ENCODE assay signal across 17 cellular contexts in genomic region chr17:41325611-41326010, GRCh38. TPM values are rescaled to one million over a fixed set of nuclear protein-coding genes. Genes with fewer than 3 reads are reported as not detected.
A peak's percentile ranks its signal among the peaks of the same experiment; 100 is the strongest.
DNase-seq lines count a peak whose midpoint lies in the region; ATAC-seq and TF ChIP-seq lines count a peak whose summit lies in the region.
"Had no signal": no experiment of that assay in that cellular context is flagged by ENCODE, and none has a peak within 500 bp of the region (broad histone marks: within the 10 kb centered on the region; RNA-seq: fewer than 3 reads in every experiment).

No MANE protein-coding gene starts in this region.

- H3K27me3 ChIP-seq in CD4-positive, alpha-beta T cell (ENCODE audit: control insufficient read depth, insufficient read depth, low read length) = no peaks in the 10 kb centered on the region
- H3K27me3 ChIP-seq in IMR-90 (ENCODE audit: control insufficient read depth, insufficient read depth, low read length) = no peaks in the 10 kb centered on the region
- no peaks in the 10 kb centered on the region for H3K27me3 ChIP-seq in effector memory CD4-positive, alpha-beta T cell (replicated peaks; ENCODE audit: control insufficient read depth, insufficient read depth, low read length, poor library complexity, severe bottlenecking)
- H3K27me3 ChIP-seq: BE2C had no signal

- peak overlapping the region; percentile 42; the same call in 1 of the 2 replicates for H2BK20ac ChIP-seq in IMR-90 (ENCODE audit: low read depth, low read length)

- no peak overlapping the region for H3K23ac ChIP-seq in IMR-90 (ENCODE audit: low read depth, low read length)

- BruUV-seq in IMR-90 (replicated peaks; lab: Mats Ljungman, UMichigan) (no TSS peak), MCF 10A (replicated peaks; lab: Mats Ljungman, UMichigan) (no TSS peak)

- in situ Hi-C loops in IMR-90 (cut with MboI; ENCODE audit: low sequenced_read_pairs) = no loop called here

- H3K9me1 ChIP-seq in IMR-90 (ENCODE audit: insufficient read depth, low read length) = peaks cover 3% of the 10 kb centered on the region; the same call in 1 of the 2 replicates

- peaks cover 67% of the 10 kb centered on the region for H3K4me1 Mint-ChIP-seq in CD4-positive, alpha-beta T cell (ENCODE audit: low read depth)
- H3K4me1 Mint-ChIP-seq in stimulated activated effector memory CD8-positive, alpha-beta T cell treated with anti-CD3 and anti-CD28 coated beads, Interleukin-12 subunit alpha, Interleukin-12 subunit beta, amount 100 ng/mL, for 72 hours = peaks cover 48% of the 10 kb centered on the region
- H3K4me1 Mint-ChIP-seq in MCF 10A (ENCODE audit: insufficient read depth, unreplicated experiment) = no peaks in the 10 kb centered on the region
- H3K4me1 Mint-ChIP-seq: GM23338 had no signal

- no peak overlapping the region; a peak in 1 of 4 replicates for H4K8ac ChIP-seq in IMR-90 (ENCODE audit: low read depth in 2 of 2, low read length in 2 of 2)

- no peak overlapping the region for H3K27ac ChIP-seq in CD4-positive, alpha-beta T cell (ENCODE audit: low read depth, low read length)
- H3K27ac ChIP-seq in IMR-90 (ENCODE audit: insufficient read depth, low read length) = no peak overlapping the region
- H3K27ac ChIP-seq in effector memory CD4-positive, alpha-beta T cell (ENCODE audit: insufficient read depth, low read length, poor library complexity, severe bottlenecking) = no peak overlapping the region
- H3K27ac ChIP-seq: C4-2B had no signal

- peak overlapping the region; percentile 64; the same call in 1 of the 2 replicates for H4K91ac ChIP-seq in IMR-90 (ENCODE audit: insufficient read depth, low read depth, low read length)

- 0 out of 3 replicates have a peak overlapping the region, but pooled peaks have one; percentile 56 for H2BK15ac ChIP-seq in IMR-90 (ENCODE audit: low read depth, low read length)

- no peak overlapping the region for H3K14ac ChIP-seq in IMR-90 (replicated peaks; ENCODE audit: low read depth, low read length)

- TF ChIP-seq RAD21 in IMR-90 (IDR thresholded peaks at IDR 0.05; ENCODE audit: low read length) = no peak

- WGBS in IMR-90 (ENCODE audit: extremely low coverage in 2 of 2, insufficient read length in 1 of 2), 2 experiments = no CpG with 5 or more reads among the region's 6 CpGs

- H3K4me3 Mint-ChIP-seq in CD4-positive, alpha-beta T cell = no peak overlapping the region
- H3K4me3 Mint-ChIP-seq in stimulated activated effector memory CD8-positive, alpha-beta T cell treated with anti-CD3 and anti-CD28 coated beads, Interleukin-12 subunit alpha, Interleukin-12 subunit beta, amount 100 ng/mL, for 72 hours = no peak overlapping the region
- H3K4me3 Mint-ChIP-seq in MCF 10A (ENCODE audit: unreplicated experiment) = no peak overlapping the region
- H3K4me3 Mint-ChIP-seq: GM23338 had no signal

- H2BK5ac ChIP-seq in IMR-90 (ENCODE audit: low read depth, low read length, poor library complexity, severe bottlenecking) = no peak overlapping the region

- 0 out of 2 replicates have a peak overlapping the region, but pooled peaks have one; percentile 16 for H3K4ac ChIP-seq in IMR-90 (ENCODE audit: low read depth, low read length)

- H4K5ac ChIP-seq in IMR-90 (ENCODE audit: low read depth, low read length) = no peak overlapping the region

- no peak overlapping the region for H3K9ac ChIP-seq in IMR-90 (ENCODE audit: low read depth, low read length)

- H3K9me3 ChIP-seq in CD4-positive, alpha-beta T cell (ENCODE audit: control insufficient read depth, low read length) = no peaks in the 10 kb centered on the region
- H3K9me3 ChIP-seq in IMR-90 (ENCODE audit: control insufficient read depth, insufficient read depth, low read length) = peaks cover 3% of the 10 kb centered on the region; the same call in 1 of the 2 replicates
- H3K9me3 ChIP-seq in effector memory CD4-positive, alpha-beta T cell (ENCODE audit: control insufficient read depth, low read length) = no peaks in the 10 kb centered on the region
- H3K9me3 ChIP-seq: BE2C had no signal

- ATAC-seq in CD4-positive, alpha-beta T cell (ENCODE audit: poor library complexity) = no peak
- ATAC-seq in IMR-90 (ENCODE audit: low read depth) = no peak
- no peak for ATAC-seq in stimulated activated effector memory CD8-positive, alpha-beta T cell treated with anti-CD3 and anti-CD28 coated beads, Interleukin-12 subunit alpha, Interleukin-12 subunit beta, amount 100 ng/mL, for 72 hours
- ATAC-seq in HG03196 (IDR thresholded peaks at IDR 0.05; ENCODE audit: unreplicated experiment) = no peak
- ATAC-seq: GM23338, HepG2 had no signal

- no peak for TF ChIP-seq POLR2A in IMR-90 (IDR thresholded peaks at IDR 0.05; ENCODE audit: low read depth, low read length)

- dilution Hi-C loops in IMR-90 (cut with HindIII; ENCODE audit: low sequenced_read_pairs, unreplicated experiment) = no loop called here

- H2AK5ac ChIP-seq in IMR-90 (ENCODE audit: low read depth, low read length) = no peak overlapping the region; the same call in none of the 2 replicates

- no peaks in the 10 kb centered on the region for H3K79me1 ChIP-seq in IMR-90 (ENCODE audit: low read depth in 1 of 2, low read length in 2 of 2)

- H3K56ac ChIP-seq in IMR-90 (ENCODE audit: extremely low read depth, insufficient read depth, low read length) = no peak overlapping the region

- CTCF ChIA-PET in CD4-positive, alpha-beta T cell (lab: Charles Lee) = no interaction called here
- CTCF ChIA-PET in IMR-90 (lab: Yijun Ruan, JAX) (no interaction called here), MCF 10A (lab: Yijun Ruan, JAX) (interaction anchor here (1.7 kb wide), 1 partner anchor 223 kb away, joined by 6 read pairs; no protein-coding TSS in a partner anchor)

- peaks cover 2% of the 10 kb centered on the region for H3K4me1 ChIP-seq in IMR-90 (ENCODE audit: control insufficient read depth, insufficient read depth, low read length)
- peaks cover 46% of the 10 kb centered on the region for H3K4me1 ChIP-seq in effector memory CD4-positive, alpha-beta T cell (ENCODE audit: control insufficient read depth, insufficient read depth, low read length, poor library complexity, severe bottlenecking)
- H3K4me1 ChIP-seq: BE2C had no signal

- DNase-seq in CD4-positive, alpha-beta T cell = no peak
- no peak for DNase-seq in IMR-90
- DNase-seq in ecto neural progenitor cell (ENCODE audit: low spot score) = peak; percentile 28
- DNase-seq in stimulated activated effector memory CD8-positive, alpha-beta T cell treated with anti-CD3 and anti-CD28 coated beads, Interleukin-12 subunit alpha, Interleukin-12 subunit beta, amount 100 ng/mL, for 72 hours (ENCODE audit: low spot score in 2 of 2) = no peak
- DNase-seq in effector memory CD4-positive, alpha-beta T cell = no peak
- no peak for DNase-seq in MCF 10A (ENCODE audit: unreplicated experiment)
- DNase-seq: ACHN; BE2C; Calu3; CD4-positive, alpha-beta memory T cell; DMS79 treated with DMSO at 0.1 percent for 48 hours; GF-D8; HCEC 1CT had no signal

- no peak for TF ChIP-seq CTCF in CD4-positive, alpha-beta T cell (IDR thresholded peaks at IDR 0.05)
- TF ChIP-seq CTCF in IMR-90 (conservative IDR thresholded peaks at IDR 0.05; ENCODE audit: low read depth, low read length) = no peak
- TF ChIP-seq CTCF in MCF 10A (IDR thresholded peaks at IDR 0.05; ENCODE audit: unreplicated experiment) = no peak

- H3K4me3 ChIP-seq in IMR-90 (ENCODE audit: insufficient read depth, low read depth, low read length) = no peak overlapping the region
- H3K4me3 ChIP-seq in effector memory CD4-positive, alpha-beta T cell (ENCODE audit: insufficient read depth, low read depth, low read length, poor library complexity, severe bottlenecking) = no peak overlapping the region
- H3K4me3 ChIP-seq: GM23338 had no signal

- H2AK9ac ChIP-seq in IMR-90 (replicated peaks; ENCODE audit: low read depth, low read length, poor library complexity) = peak overlapping the region; percentile 55

- H4K20me1 ChIP-seq in IMR-90 (ENCODE audit: insufficient read depth, low read length) = no peaks in the 10 kb centered on the region

- no peaks in the 10 kb centered on the region for H3K27me3 Mint-ChIP-seq in CD4-positive, alpha-beta T cell
- no peaks in the 10 kb centered on the region for H3K27me3 Mint-ChIP-seq in MCF 10A (ENCODE audit: insufficient read depth, unreplicated experiment)
- H3K27me3 Mint-ChIP-seq: CD4-positive, alpha-beta memory T cell had no signal

- POLR2A ChIA-PET in CD4-positive, alpha-beta T cell (lab: Charles Lee) = no interaction called here
- POLR2A ChIA-PET in IMR-90 (lab: Charles Lee; ENCODE audit: unreplicated experiment) (no interaction called here), MCF 10A (lab: Yijun Ruan, JAX) (no interaction called here)

- H2AFZ ChIP-seq in IMR-90 (replicated peaks; ENCODE audit: low read length, poor library complexity) = no peak overlapping the region
- H2AFZ ChIP-seq: GM23338 had no signal

- no peaks in the 10 kb centered on the region for H3K9me3 Mint-ChIP-seq in CD4-positive, alpha-beta T cell
- H3K9me3 Mint-ChIP-seq in stimulated activated effector memory CD8-positive, alpha-beta T cell treated with anti-CD3 and anti-CD28 coated beads, Interleukin-12 subunit alpha, Interleukin-12 subunit beta, amount 100 ng/mL, for 72 hours = no peaks in the 10 kb centered on the region
- no peaks in the 10 kb centered on the region for H3K9me3 Mint-ChIP-seq in MCF 10A (ENCODE audit: unreplicated experiment)
- H3K9me3 Mint-ChIP-seq: GM23338 had no signal

- no peak overlapping the region for H3K18ac ChIP-seq in IMR-90 (ENCODE audit: low read depth, low read length)

- intact Hi-C loops in CD4-positive, alpha-beta T cell (cut with DNase I, micrococcal nuclease) = loop anchor here in 1 of 2 experiments (5.0 to 10.0 kb wide), 2 partner anchors 169 to 222 kb away; no protein-coding TSS in a partner anchor
- intact Hi-C loops in IMR-90 (cut with micrococcal nuclease) (no loop called here), MCF 10A (cut with micrococcal nuclease) (loop anchor here (10.0 kb wide), 1 partner anchor 701 kb away; no protein-coding TSS in a partner anchor)

- no peaks in the 10 kb centered on the region for H3K36me3 ChIP-seq in IMR-90 (ENCODE audit: control insufficient read depth, insufficient read depth, low read length)
- H3K36me3 ChIP-seq in effector memory CD4-positive, alpha-beta T cell (ENCODE audit: control insufficient read depth, insufficient read depth, low read length) = no peaks in the 10 kb centered on the region
- H3K36me3 ChIP-seq: BE2C had no signal

- peak overlapping the region; percentile 74 for H3K27ac Mint-ChIP-seq in CD4-positive, alpha-beta T cell
- peak overlapping the region; percentile 76 for H3K27ac Mint-ChIP-seq in stimulated activated effector memory CD8-positive, alpha-beta T cell treated with anti-CD3 and anti-CD28 coated beads, Interleukin-12 subunit alpha, Interleukin-12 subunit beta, amount 100 ng/mL, for 72 hours
- H3K27ac Mint-ChIP-seq in MCF 10A (ENCODE audit: low read depth, unreplicated experiment) = no peak overlapping the region
- H3K27ac Mint-ChIP-seq: GM23338 had no signal

- H3K36me3 Mint-ChIP-seq in CD4-positive, alpha-beta T cell (ENCODE audit: low read depth) = no peaks in the 10 kb centered on the region
- H3K36me3 Mint-ChIP-seq in stimulated activated effector memory CD8-positive, alpha-beta T cell treated with anti-CD3 and anti-CD28 coated beads, Interleukin-12 subunit alpha, Interleukin-12 subunit beta, amount 100 ng/mL, for 72 hours = peaks cover 6% of the 10 kb centered on the region
- H3K36me3 Mint-ChIP-seq in MCF 10A (ENCODE audit: insufficient read depth, unreplicated experiment) = no peaks in the 10 kb centered on the region
- H3K36me3 Mint-ChIP-seq: CD4-positive, alpha-beta memory T cell had no signal

- H3K4me2 ChIP-seq in IMR-90 (ENCODE audit: low read depth, low read length) = no peak overlapping the region
- H3K4me2 ChIP-seq: GM23338 had no signal

- H2BK120ac ChIP-seq in IMR-90 (ENCODE audit: low read depth, low read length) = peak overlapping the region; percentile 11; the same call in 1 of the 2 replicates

RNA-seq across cellular contexts. Expression of gene KRTAP17-1, which starts 10.1 kb away (rescaled TPM):
- total RNA-seq in CD4-positive, alpha-beta T cell = not detected
- total RNA-seq in IMR-90 (2012; rRNA removed) (not detected in 2 replicates), MCF 10A (2022) (not detected in 2 replicates)
- not detected in 2 replicates for polyA plus RNA-seq in IMR-90 (2012; rRNA removed)
- polyA plus RNA-seq in IMR-90 (2012; cell fraction: cytosol; rRNA removed) = not detected in 2 replicates
- polyA plus RNA-seq in IMR-90 (2012; cell fraction: nucleus; rRNA removed; ENCODE audit: low replicate concordance) = not detected in 2 replicates
- total RNA-seq: Calu3; CD4-positive, alpha-beta memory T cell; GM23338; HepG2 had no signal
- polyA plus RNA-seq: CD4-positive, alpha-beta memory T cell; GM23338; HepG2 had no signal

RNA-seq across cellular contexts. Expression of gene KRTAP16-1, which starts 16.5 kb away (rescaled TPM):
- total RNA-seq in CD4-positive, alpha-beta T cell = 1 to 10 TPM; 1.0 to 1.1 TPM
- total RNA-seq in IMR-90 (2012; rRNA removed) (not detected in 2 replicates), MCF 10A (2022) (not detected in 2 replicates)
- not detected in 2 replicates for polyA plus RNA-seq in IMR-90 (2012; rRNA removed)
- polyA plus RNA-seq in IMR-90 (2012; cell fraction: cytosol; rRNA removed) = not detected in 2 replicates
- polyA plus RNA-seq in IMR-90 (2012; cell fraction: nucleus; rRNA removed; ENCODE audit: low replicate concordance) = 0.03 TPM in 1 of 2 replicates, not detected in the other
- total RNA-seq: Calu3, GM23338, HepG2 had no signal
- polyA plus RNA-seq: CD4-positive, alpha-beta memory T cell; GM23338; HepG2 had no signal

RNA-seq across cellular contexts. Expression of gene KRTAP29-1, which starts 23.0 kb away (rescaled TPM):
- total RNA-seq in CD4-positive, alpha-beta T cell = not detected
- total RNA-seq in IMR-90 (2012; rRNA removed) (not detected in 2 replicates), MCF 10A (2022) (not detected in 2 replicates)
- polyA plus RNA-seq in IMR-90 (2012; rRNA removed) = not detected in 2 replicates
- not detected in 2 replicates for polyA plus RNA-seq in IMR-90 (2012; cell fraction: cytosol; rRNA removed)
- polyA plus RNA-seq in IMR-90 (2012; cell fraction: nucleus; rRNA removed; ENCODE audit: low replicate concordance) = 0.07 TPM in 1 of 2 replicates, not detected in the other
- total RNA-seq: Calu3; CD4-positive, alpha-beta memory T cell; GM23338; HepG2 had no signal
- polyA plus RNA-seq: CD4-positive, alpha-beta memory T cell; GM23338; HepG2 had no signal

RNA-seq across cellular contexts. Expression of gene KRT33A, which starts 25.0 kb away (rescaled TPM):
- total RNA-seq in CD4-positive, alpha-beta T cell = not detected
- not detected in 2 replicates for total RNA-seq in IMR-90 (2012; rRNA removed)
- not detected in 2 replicates for polyA plus RNA-seq in IMR-90 (2012; rRNA removed)
- not detected in 2 replicates for polyA plus RNA-seq in IMR-90 (2012; cell fraction: cytosol; rRNA removed)
- not detected in 2 replicates for polyA plus RNA-seq in IMR-90 (2012; cell fraction: nucleus; rRNA removed; ENCODE audit: low replicate concordance)
- total RNA-seq in MCF 10A (2022) = not detected in 2 replicates
- total RNA-seq: Calu3; CD4-positive, alpha-beta memory T cell; GM23338; HepG2 had no signal
- polyA plus RNA-seq: CD4-positive, alpha-beta memory T cell; GM23338; HepG2 had no signal

RNA-seq across cellular contexts. Expression of gene KRT33B, which starts 44.0 kb away (rescaled TPM):
- total RNA-seq in CD4-positive, alpha-beta T cell = not detected
- 0.18 and 0.28 TPM in 2 replicates for total RNA-seq in IMR-90 (2012; rRNA removed)
- 0.14 and 0.22 TPM in 2 replicates for polyA plus RNA-seq in IMR-90 (2012; rRNA removed)
- 0.19 and 0.22 TPM in 2 replicates for polyA plus RNA-seq in IMR-90 (2012; cell fraction: cytosol; rRNA removed)
- 0.25 TPM in 1 of 2 replicates, not detected in the other for polyA plus RNA-seq in IMR-90 (2012; cell fraction: nucleus; rRNA removed; ENCODE audit: low replicate concordance)
- not detected in 2 replicates for total RNA-seq in MCF 10A (2022)
- total RNA-seq: Calu3; CD4-positive, alpha-beta memory T cell; GM23338; HepG2 had no signal
- polyA plus RNA-seq: CD4-positive, alpha-beta memory T cell; GM23338; HepG2 had no signal
